Comparison of ENCODE assay signal across 1 cellular context in the genomic region with DNA sequence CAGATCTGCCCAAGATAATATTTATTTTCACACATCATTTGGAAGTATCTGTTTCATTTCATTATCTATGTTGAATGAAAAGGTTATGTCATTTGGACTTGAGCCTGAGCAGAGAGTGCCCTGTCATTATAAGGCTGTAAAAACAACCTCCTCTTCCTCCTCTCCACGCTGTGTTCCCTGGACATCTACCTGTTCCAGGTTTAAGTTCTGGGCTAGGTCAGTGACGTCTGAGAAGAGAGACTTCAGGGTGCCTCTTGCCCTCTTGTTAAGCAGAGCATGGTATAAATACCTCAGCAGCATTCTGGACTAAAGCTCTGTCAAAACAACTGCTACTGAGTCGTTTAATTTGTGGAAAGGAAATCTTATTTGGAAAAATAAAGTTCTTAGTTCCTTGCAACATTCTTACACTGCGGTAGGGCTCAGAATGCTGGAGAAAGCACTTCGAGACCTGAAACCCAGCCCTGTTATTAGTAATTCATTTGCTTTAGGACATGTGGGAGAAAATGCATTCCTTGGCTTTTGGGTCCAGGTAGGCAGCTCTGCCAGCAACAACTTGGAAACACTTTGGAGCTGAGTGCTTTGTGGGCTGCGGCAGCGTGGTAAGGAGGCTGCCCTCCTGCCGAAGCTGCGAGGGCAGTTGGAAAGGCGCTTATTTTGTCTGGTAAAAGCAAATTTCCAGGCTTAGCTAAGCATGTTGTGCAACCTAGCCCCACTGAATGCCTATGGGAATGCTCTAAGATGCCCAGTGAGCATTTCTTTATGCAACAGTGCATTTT.
TF ChIP-seq lines count a peak whose summit lies in the region.

No MANE protein-coding gene starts in this region.

TF ChIP-seq in HepG2, 621 proteins besides CTCF, POLR2A, EP300 and RAD21 (continued from another document):
- TF ChIP-seq, protein P1, sequence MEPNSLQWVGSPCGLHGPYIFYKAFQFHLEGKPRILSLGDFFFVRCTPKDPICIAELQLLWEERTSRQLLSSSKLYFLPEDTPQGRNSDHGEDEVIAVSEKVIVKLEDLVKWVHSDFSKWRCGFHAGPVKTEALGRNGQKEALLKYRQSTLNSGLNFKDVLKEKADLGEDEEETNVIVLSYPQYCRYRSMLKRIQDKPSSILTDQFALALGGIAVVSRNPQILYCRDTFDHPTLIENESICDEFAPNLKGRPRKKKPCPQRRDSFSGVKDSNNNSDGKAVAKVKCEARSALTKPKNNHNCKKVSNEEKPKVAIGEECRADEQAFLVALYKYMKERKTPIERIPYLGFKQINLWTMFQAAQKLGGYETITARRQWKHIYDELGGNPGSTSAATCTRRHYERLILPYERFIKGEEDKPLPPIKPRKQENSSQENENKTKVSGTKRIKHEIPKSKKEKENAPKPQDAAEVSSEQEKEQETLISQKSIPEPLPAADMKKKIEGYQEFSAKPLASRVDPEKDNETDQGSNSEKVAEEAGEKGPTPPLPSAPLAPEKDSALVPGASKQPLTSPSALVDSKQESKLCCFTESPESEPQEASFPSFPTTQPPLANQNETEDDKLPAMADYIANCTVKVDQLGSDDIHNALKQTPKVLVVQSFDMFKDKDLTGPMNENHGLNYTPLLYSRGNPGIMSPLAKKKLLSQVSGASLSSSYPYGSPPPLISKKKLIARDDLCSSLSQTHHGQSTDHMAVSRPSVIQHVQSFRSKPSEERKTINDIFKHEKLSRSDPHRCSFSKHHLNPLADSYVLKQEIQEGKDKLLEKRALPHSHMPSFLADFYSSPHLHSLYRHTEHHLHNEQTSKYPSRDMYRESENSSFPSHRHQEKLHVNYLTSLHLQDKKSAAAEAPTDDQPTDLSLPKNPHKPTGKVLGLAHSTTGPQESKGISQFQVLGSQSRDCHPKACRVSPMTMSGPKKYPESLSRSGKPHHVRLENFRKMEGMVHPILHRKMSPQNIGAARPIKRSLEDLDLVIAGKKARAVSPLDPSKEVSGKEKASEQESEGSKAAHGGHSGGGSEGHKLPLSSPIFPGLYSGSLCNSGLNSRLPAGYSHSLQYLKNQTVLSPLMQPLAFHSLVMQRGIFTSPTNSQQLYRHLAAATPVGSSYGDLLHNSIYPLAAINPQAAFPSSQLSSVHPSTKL (CRISPR knock-in tag; IDR thresholded peaks at IDR 0.05): no peak
